Comparison of ENCODE assay signal across 14 cellular contexts in genomic region chr6:134064461-134064860, GRCh38.
"Had no signal": no experiment of that assay in that cellular context is flagged by ENCODE, and none has a peak within 500 bp of the region (broad histone marks: within the 10 kb centered on the region; RNA-seq: fewer than 3 reads in every experiment).

No MANE protein-coding gene starts in this region.

- H3K27me3 Mint-ChIP-seq: activated CD4-positive, alpha-beta memory T cell treated with anti-CD3 and anti-CD28 coated beads, Interleukin-2, amount 10 ng/mL, durations not matched to agents 7 days and 5 days; activated CD4-positive, alpha-beta T cell treated with anti-CD3 and anti-CD28 coated beads, Interleukin-2, amount 10 ng/mL, durations not matched to agents 7 days and 5 days; activated T-cell treated with anti-CD3 and anti-CD28 coated beads, Interleukin-2, amount 50 U/mL, for 24 hours; activated T-helper 17 cell treated with anti-CD3 and anti-CD28 coated beads, Interleukin-2, amount 50 U/mL, for 72 hours had no signal

- H3K9me3 ChIP-seq: esophagus squamous epithelium, left ventricle myocardium inferior, thyroid gland, upper lobe of right lung had no signal

- H3K36me3 Mint-ChIP-seq: stimulated activated effector memory CD8-positive, alpha-beta T cell treated with anti-CD3 and anti-CD28 coated beads, Interleukin-12 subunit alpha, Interleukin-12 subunit beta, amount 100 ng/mL, for 72 hours; WTC11 had no signal

- H3K27ac Mint-ChIP-seq: activated CD4-positive, alpha-beta memory T cell treated with anti-CD3 and anti-CD28 coated beads, Interleukin-2, amount 10 ng/mL, durations not matched to agents 7 days and 5 days; activated CD4-positive, alpha-beta T cell treated with anti-CD3 and anti-CD28 coated beads, Interleukin-2, amount 10 ng/mL, durations not matched to agents 7 days and 5 days; activated T-cell treated with anti-CD3 and anti-CD28 coated beads, Interleukin-2, amount 50 U/mL, for 24 hours; activated T-helper 17 cell treated with anti-CD3 and anti-CD28 coated beads, Interleukin-2, amount 50 U/mL, for 72 hours; nephron progenitor cell; stimulated activated effector memory CD8-positive, alpha-beta T cell treated with anti-CD3 and anti-CD28 coated beads, Interleukin-12 subunit alpha, Interleukin-12 subunit beta, amount 100 ng/mL, for 72 hours; stimulated activated naive CD8-positive, alpha-beta T cell treated with anti-CD3 and anti-CD28 coated beads, Interleukin-15, Interleukin-2, amounts not matched to agents 100 ng/mL and 50 ng/mL, for 24 hours had no signal

- H3K27ac ChIP-seq: epithelial cell of prostate, esophagus squamous epithelium, left ventricle myocardium inferior, thyroid gland, upper lobe of right lung had no signal

- DNase-seq: esophagus squamous epithelium, upper lobe of right lung had no signal

- H3K4me1 ChIP-seq: thyroid gland, upper lobe of right lung had no signal

- H3K36me3 ChIP-seq: esophagus squamous epithelium, left ventricle myocardium inferior, thyroid gland, upper lobe of right lung had no signal

- H3K27me3 ChIP-seq: esophagus squamous epithelium, thyroid gland, upper lobe of right lung had no signal

- H3K9me3 Mint-ChIP-seq: activated CD4-positive, alpha-beta memory T cell treated with anti-CD3 and anti-CD28 coated beads, Interleukin-2, amount 10 ng/mL, durations not matched to agents 7 days and 5 days; activated CD4-positive, alpha-beta T cell treated with anti-CD3 and anti-CD28 coated beads, Interleukin-2, amount 10 ng/mL, durations not matched to agents 7 days and 5 days; activated T-cell treated with anti-CD3 and anti-CD28 coated beads, Interleukin-2, amount 50 U/mL, for 24 hours; activated T-helper 17 cell treated with anti-CD3 and anti-CD28 coated beads, Interleukin-2, amount 50 U/mL, for 72 hours; nephron progenitor cell; stimulated activated effector memory CD8-positive, alpha-beta T cell treated with anti-CD3 and anti-CD28 coated beads, Interleukin-12 subunit alpha, Interleukin-12 subunit beta, amount 100 ng/mL, for 72 hours; stimulated activated naive CD8-positive, alpha-beta T cell treated with anti-CD3 and anti-CD28 coated beads, Interleukin-15, Interleukin-2, amounts not matched to agents 100 ng/mL and 50 ng/mL, for 24 hours; WTC11 had no signal

- H3K4me3 Mint-ChIP-seq: activated CD4-positive, alpha-beta memory T cell treated with anti-CD3 and anti-CD28 coated beads, Interleukin-2, amount 10 ng/mL, durations not matched to agents 7 days and 5 days; activated CD4-positive, alpha-beta T cell treated with anti-CD3 and anti-CD28 coated beads, Interleukin-2, amount 10 ng/mL, durations not matched to agents 7 days and 5 days; activated T-cell treated with anti-CD3 and anti-CD28 coated beads, Interleukin-2, amount 50 U/mL, for 24 hours; activated T-helper 17 cell treated with anti-CD3 and anti-CD28 coated beads, Interleukin-2, amount 50 U/mL, for 72 hours; nephron progenitor cell; stimulated activated effector memory CD8-positive, alpha-beta T cell treated with anti-CD3 and anti-CD28 coated beads, Interleukin-12 subunit alpha, Interleukin-12 subunit beta, amount 100 ng/mL, for 72 hours; stimulated activated naive CD8-positive, alpha-beta T cell treated with anti-CD3 and anti-CD28 coated beads, Interleukin-15, Interleukin-2, amounts not matched to agents 100 ng/mL and 50 ng/mL, for 24 hours; WTC11 had no signal

- H3K4me1 Mint-ChIP-seq: activated CD4-positive, alpha-beta memory T cell treated with anti-CD3 and anti-CD28 coated beads, Interleukin-2, amount 10 ng/mL, durations not matched to agents 7 days and 5 days; activated CD4-positive, alpha-beta T cell treated with anti-CD3 and anti-CD28 coated beads, Interleukin-2, amount 10 ng/mL, durations not matched to agents 7 days and 5 days; activated T-helper 17 cell treated with anti-CD3 and anti-CD28 coated beads, Interleukin-2, amount 50 U/mL, for 72 hours; stimulated activated effector memory CD8-positive, alpha-beta T cell treated with anti-CD3 and anti-CD28 coated beads, Interleukin-12 subunit alpha, Interleukin-12 subunit beta, amount 100 ng/mL, for 72 hours had no signal

- H3K4me3 ChIP-seq: esophagus squamous epithelium, left ventricle myocardium inferior, lung, thyroid gland, upper lobe of right lung had no signal
